Comparison of ENCODE assay signal across 14 cellular contexts in the genomic region with DNA sequence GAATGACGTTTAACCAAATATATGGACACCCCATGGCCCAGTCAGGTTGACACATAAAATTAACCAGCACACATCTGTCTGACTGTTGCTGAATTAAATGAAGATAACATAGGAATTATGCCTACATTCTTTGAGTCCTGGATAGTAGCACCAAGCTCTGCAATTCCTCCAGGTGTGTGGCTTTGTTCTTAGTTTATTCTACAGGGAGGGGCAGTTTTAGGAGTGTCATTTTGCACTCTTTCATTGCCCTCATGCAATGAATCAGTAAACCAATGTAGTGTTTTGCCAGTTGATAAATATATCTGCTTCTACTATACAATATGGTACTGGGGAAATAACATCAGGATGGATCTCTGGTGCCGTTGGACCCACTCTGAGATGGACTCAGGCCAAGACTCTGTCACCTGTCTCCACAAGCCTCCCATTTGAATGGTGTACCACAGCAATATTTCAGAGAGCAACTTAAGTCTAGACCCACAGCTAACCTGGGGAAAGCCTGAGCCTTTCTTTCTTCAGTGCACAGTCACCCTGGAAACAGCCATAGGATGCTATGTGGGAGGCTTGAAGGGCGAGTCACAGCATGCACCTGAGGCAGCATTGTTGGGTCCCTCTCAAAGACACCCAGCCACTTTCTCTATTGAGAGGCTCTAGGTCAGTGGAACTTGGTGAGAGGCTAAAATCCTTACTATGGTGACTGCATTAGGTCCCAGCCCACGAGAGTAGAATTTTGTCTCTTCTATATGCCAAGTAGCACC.
DNase-seq lines count a peak whose midpoint lies in the region; ATAC-seq, FAIRE-seq and TF ChIP-seq lines count a peak whose summit lies in the region.
"Had no signal": no experiment of that assay in that cellular context is flagged by ENCODE, and none has a peak within 500 bp of the region (broad histone marks: within the 10 kb centered on the region; RNA-seq: fewer than 3 reads in every experiment).

No MANE protein-coding gene starts in this region.

- peaks cover 18% of the 10 kb centered on the region; the same call in 1 of the 2 replicates for H3F3A ChIP-seq in GM23248 (ENCODE audit: insufficient read depth)

- no peaks in the 10 kb centered on the region for H4K20me1 ChIP-seq in BLaER1
- H4K20me1 ChIP-seq in GM23248 (ENCODE audit: insufficient read depth), result no peaks in the 10 kb centered on the region
- H4K20me1 ChIP-seq in keratinocyte (ENCODE audit: control insufficient read depth, extremely low read depth, insufficient read depth, low read length), result no peaks in the 10 kb centered on the region

- TF ChIP-seq CTCF in RWPE2 (IDR thresholded peaks at IDR 0.05; ENCODE audit: poor library complexity, severe bottlenecking) (no peak), keratinocyte (optimal IDR thresholded peaks at IDR 0.05 in 1 of 3, IDR thresholded peaks at IDR 0.05 in 1 of 3, conservative IDR thresholded peaks at IDR 0.05 in 1 of 3; ENCODE audit: extremely low read depth in 1 of 3, insufficient read depth in 2 of 3, low read length in 3 of 3) (no peak), GM13976 (IDR thresholded peaks at IDR 0.05; ENCODE audit: borderline replicate concordance, control extremely low read depth, extremely low read depth, insufficient read depth, missing control alignments) (no peak)

- H2AFZ ChIP-seq in GM23248, result no peak overlapping the region
- no peak overlapping the region for H2AFZ ChIP-seq in keratinocyte (ENCODE audit: control insufficient read depth, low read length)

- no peaks in the 10 kb centered on the region for H3K36me3 ChIP-seq in BLaER1
- no peaks in the 10 kb centered on the region for H3K36me3 ChIP-seq in GM23248 (ENCODE audit: low read depth)
- H3K36me3 ChIP-seq in RWPE2 (ENCODE audit: low read depth), result no peaks in the 10 kb centered on the region
- no peaks in the 10 kb centered on the region for H3K36me3 ChIP-seq in keratinocyte (ENCODE audit: control insufficient read depth in 2 of 2, extremely low read depth in 1 of 2, insufficient read depth in 2 of 2, low read length in 2 of 2)

- no peak for DNase-seq in GM23248
- DNase-seq in RWPE2 (ENCODE audit: low spot score), result no peak
- DNase-seq in keratinocyte (ENCODE audit: low read depth, low spot score), result no peak
- no peak for DNase-seq in GM13976 (ENCODE audit: low spot score)
- DNase-seq in HuH-7 (ENCODE audit: low spot score), result no peak
- DNase-seq: GF-D8, H7, NCI-H446 treated with DMSO at 0.1 percent for 48 hours, NCI-H774, SIG-M5 had no signal

- H3K4me3 ChIP-seq in BLaER1 (no peak overlapping the region), GM23248 (no peak overlapping the region), RWPE2 (ENCODE audit: severe bottlenecking) (no peak overlapping the region), keratinocyte (ENCODE audit: control insufficient read depth in 2 of 3, extremely low read depth in 1 of 3, insufficient read depth in 2 of 3, low read depth in 1 of 3, low read length in 3 of 3) (no peak overlapping the region)

- H3K9me3 ChIP-seq in BLaER1, result no peaks in the 10 kb centered on the region
- H3K9me3 ChIP-seq in GM23248 (ENCODE audit: low read depth), result no peaks in the 10 kb centered on the region
- H3K9me3 ChIP-seq in RWPE2 (ENCODE audit: severe bottlenecking), result no peaks in the 10 kb centered on the region
- H3K9me3 ChIP-seq in keratinocyte (ENCODE audit: control insufficient read depth, low read depth, low read length), result no peaks in the 10 kb centered on the region

- H3K79me2 ChIP-seq in GM23248 (ENCODE audit: insufficient read depth) (no peaks in the 10 kb centered on the region), keratinocyte (ENCODE audit: control insufficient read depth, insufficient read depth, low read length) (no peaks in the 10 kb centered on the region)

- H3K4me2 ChIP-seq in BLaER1 (peak overlapping the region; percentile 63), GM23248 (ENCODE audit: unreplicated experiment) (peak overlapping the region; percentile 14), keratinocyte (ENCODE audit: control insufficient read depth, extremely low read depth, insufficient read depth, low read depth, low read length) (peak overlapping the region; percentile 17)

- H3K27ac ChIP-seq in BLaER1 (no peak overlapping the region), GM23248 (no peak overlapping the region), RWPE2 (ENCODE audit: poor library complexity, severe bottlenecking) (no peak overlapping the region), keratinocyte (ENCODE audit: control insufficient read depth, insufficient read depth, low read length) (no peak overlapping the region)

- dilution Hi-C loops in keratinocyte (cut with MboI; ENCODE audit: extremely low pct_ligation_motif_present, low sequenced_read_pairs), result no loop called here

- H3K4me1 ChIP-seq in BLaER1 (peaks cover 17% of the 10 kb centered on the region), GM23248 (ENCODE audit: insufficient read depth) (peaks cover 14% of the 10 kb centered on the region), RWPE2 (ENCODE audit: insufficient read depth, poor library complexity, severe bottlenecking) (no peaks in the 10 kb centered on the region), keratinocyte (ENCODE audit: control insufficient read depth, extremely low read depth, insufficient read depth, low read length) (peaks cover 22% of the 10 kb centered on the region)

- WGBS in GM23248 (ENCODE audit: low coverage in 1 of 2, low lambda C conversion rate in 2 of 2, missing lambda C conversion rate in 2 of 2), 2 experiments, result 70 to 76% methylated on average over 4 of the region's 4 CpGs

- H3K9ac ChIP-seq in BLaER1, result no peak overlapping the region
- H3K9ac ChIP-seq in GM23248, result no peak overlapping the region
- H3K9ac ChIP-seq in keratinocyte (ENCODE audit: control insufficient read depth, extremely low read depth, insufficient read depth, low read length), result no peak overlapping the region

- ATAC-seq in RWPE2 (ENCODE audit: low read depth), result peak; percentile 91
- ATAC-seq in HG03196 (IDR thresholded peaks at IDR 0.05; ENCODE audit: unreplicated experiment), result no peak
- ATAC-seq in GM19397 (IDR thresholded peaks at IDR 0.05; ENCODE audit: unreplicated experiment), result no peak

- no peaks in the 10 kb centered on the region for H3K9me1 ChIP-seq in keratinocyte (ENCODE audit: control insufficient read depth, extremely low read depth, insufficient read depth, low read length)

- in situ Hi-C loops in GM23248 (cut with MboI), result no loop called here
- in situ Hi-C loops in GM13976 (cut with MboI; ENCODE audit: low sequenced_read_pairs, unreplicated experiment), result no loop called here

- no peaks in the 10 kb centered on the region for H3K27me3 ChIP-seq in BLaER1
- H3K27me3 ChIP-seq in GM23248 (replicated peaks; ENCODE audit: insufficient read depth), result no peaks in the 10 kb centered on the region
- no peaks in the 10 kb centered on the region for H3K27me3 ChIP-seq in RWPE2 (ENCODE audit: insufficient read depth, poor library complexity, severe bottlenecking)
- H3K27me3 ChIP-seq in keratinocyte (ENCODE audit: control insufficient read depth, extremely low read depth, insufficient read depth, low read length), result no peaks in the 10 kb centered on the region

- no peaks in the 10 kb centered on the region for H3K9me2 ChIP-seq in GM23248 (ENCODE audit: insufficient read depth)

- peak; percentile 89 for FAIRE-seq in keratinocyte (lab: Jason Lieb, UNC)
- FAIRE-seq: A204.1 had no signal
